Comparison of ENCODE assay signal across 2 cellular contexts in genomic region chr11:13207665-13208594, GRCh38.
TF ChIP-seq lines count a peak whose summit lies in the region.

No MANE protein-coding gene starts in this region.

TF ChIP-seq in A549, 52 proteins besides CTCF, POLR2A, EP300 and RAD21 (continued from another document):
- TF ChIP-seq POLR2AphosphoS2 (conservative IDR thresholded peaks at IDR 0.05; ENCODE audit: low read length) (no peak), BCL3 (IDR thresholded peaks at IDR 0.05) (no peak), RNF2 (IDR thresholded peaks at IDR 0.05; ENCODE audit: borderline replicate concordance, low read depth) (no peak), ELK1 (IDR thresholded peaks at IDR 0.05; ENCODE audit: low read depth, low read length) (no peak), PHF8 (IDR thresholded peaks at IDR 0.05; ENCODE audit: borderline replicate concordance, low read depth) (no peak), CBX8 (IDR thresholded peaks at IDR 0.05) (no peak), E2F6 (IDR thresholded peaks at IDR 0.05; ENCODE audit: borderline replicate concordance, low read depth) (no peak), SREBF2 (IDR thresholded peaks at IDR 0.05) (no peak), TP53 (CRISPR knock-in tag; IDR thresholded peaks at IDR 0.05) (no peak), RFX5 (IDR thresholded peaks at IDR 0.05) (no peak), REST (IDR thresholded peaks at IDR 0.05) (no peak), NPAS2 (CRISPR knock-in tag; IDR thresholded peaks at IDR 0.05; ENCODE audit: borderline replicate concordance) (no peak), HES2 (IDR thresholded peaks at IDR 0.05) (no peak)

TF ChIP-seq in HCT116, 20 proteins besides CTCF, POLR2A, EP300 and RAD21 (continued from another document):
- TF ChIP-seq REST (IDR thresholded peaks at IDR 0.05; ENCODE audit: low read depth), result no peak
- peak; percentile 40; the same call in 1 of the 2 replicates for TF ChIP-seq EGR1 (IDR thresholded peaks at IDR 0.05; ENCODE audit: low read depth)
- TF ChIP-seq EZH2phosphoT487 (IDR thresholded peaks at IDR 0.05; ENCODE audit: borderline replicate concordance), result no peak
- TF ChIP-seq YY1 (IDR thresholded peaks at IDR 0.05; ENCODE audit: extremely low read depth, insufficient replicate concordance, low read depth, low read length), result no peak
- no peak for TF ChIP-seq MAX (IDR thresholded peaks at IDR 0.05)
- TF ChIP-seq ZBTB33 (IDR thresholded peaks at IDR 0.05; ENCODE audit: extremely low read depth, insufficient replicate concordance, low read length), result no peak
- peak; percentile 93 for TF ChIP-seq CEBPB (IDR thresholded peaks at IDR 0.05; ENCODE audit: low read depth)
- peak; percentile 78 for TF ChIP-seq FOSL1 (IDR thresholded peaks at IDR 0.05; ENCODE audit: low read depth)
- TF ChIP-seq EZH2 (IDR thresholded peaks at IDR 0.05), result no peak
- TF ChIP-seq ZNF274 (IDR thresholded peaks at IDR 0.05; ENCODE audit: low read depth, low read length), result no peak
- TF ChIP-seq SP1 (IDR thresholded peaks at IDR 0.05; ENCODE audit: low read depth), result peak; percentile 28; the same call in 1 of the 2 replicates
- no peak for TF ChIP-seq TCF7L2 (IDR thresholded peaks at IDR 0.05; ENCODE audit: borderline replicate concordance, extremely low read depth, insufficient read depth, insufficient read length)
- no peak for TF ChIP-seq ZFX (IDR thresholded peaks at IDR 0.05)
- TF ChIP-seq POLR2AphosphoS5 (IDR thresholded peaks at IDR 0.05; ENCODE audit: low read depth, low read length), result no peak
TF ChIP-seq in HCT116: peak in this region for 5.
